13 cellular contexts compared by ENCODE assay signal in genomic region chr5:171978519-171978918, GRCh38. TPM values are rescaled to one million over a fixed set of nuclear protein-coding genes. Genes with fewer than 3 reads are reported as not detected.
DNase-seq lines count a peak whose midpoint lies in the region; ATAC-seq and TF ChIP-seq lines count a peak whose summit lies in the region.
"Had no signal": no experiment of that assay in that cellular context is flagged by ENCODE, and none has a peak within 500 bp of the region (broad histone marks: within the 10 kb centered on the region; RNA-seq: fewer than 3 reads in every experiment).

No MANE protein-coding gene starts in this region.

- peak overlapping the region; percentile 43; the same call in 2 of the 3 replicates for H3K4me3 Mint-ChIP-seq in GM23338
- H3K4me3 Mint-ChIP-seq in nephron progenitor cell, result peak overlapping the region; percentile 65
- no peak overlapping the region for H3K4me3 Mint-ChIP-seq in naive thymus-derived CD4-positive, alpha-beta T cell
- H3K4me3 Mint-ChIP-seq: dendritic cell treated with granulocyte-macrophage colony-stimulating factor and Interleukin-4, amounts not matched to agents 40 ng/mL and 50 ng/mL, for 4 days had no signal

- H3K9me2 ChIP-seq in GM23338 (ENCODE audit: insufficient read depth) (no peaks in the 10 kb centered on the region), GM23248 (ENCODE audit: insufficient read depth) (no peaks in the 10 kb centered on the region)

- H3K9me3 Mint-ChIP-seq in GM23338 (peaks cover 27% of the 10 kb centered on the region), nephron progenitor cell (peaks cover 39% of the 10 kb centered on the region)
- H3K9me3 Mint-ChIP-seq in naive thymus-derived CD4-positive, alpha-beta T cell, result peaks cover 0 to 39% (median 17%) of the 10 kb centered on the region in 11 donors

- H3K4me1 ChIP-seq in GM23338 (ENCODE audit: insufficient read depth) (peaks cover 75% of the 10 kb centered on the region), GM23248 (ENCODE audit: insufficient read depth) (0 out of 2 replicates have a peak, but pooled peaks cover 10% of the 10 kb centered on the region)
- peaks cover 0 to 11% of the 10 kb centered on the region in 2 donors for H3K4me1 ChIP-seq in naive thymus-derived CD4-positive, alpha-beta T cell (ENCODE audit: control insufficient read depth in 2 of 2, insufficient read depth in 2 of 2, low read length in 2 of 2)

- H3K27ac ChIP-seq in GM23338 (ENCODE audit: low read depth), result peak overlapping the region; percentile 93
- H3K27ac ChIP-seq in GM23248, result no peak overlapping the region
- no peak overlapping the region for H3K27ac ChIP-seq in naive thymus-derived CD4-positive, alpha-beta T cell (ENCODE audit: low read depth, low read length)

- H4K20me1 ChIP-seq in GM23338 (replicated peaks; ENCODE audit: insufficient read depth) (peaks cover 38% of the 10 kb centered on the region), GM23248 (ENCODE audit: insufficient read depth) (peaks cover 37% of the 10 kb centered on the region)

- peak overlapping the region; percentile 61 for H3K4me2 ChIP-seq in GM23338
- H3K4me2 ChIP-seq in GM23248 (ENCODE audit: unreplicated experiment), result no peak overlapping the region

- H3K36me3 ChIP-seq in GM23338 (ENCODE audit: insufficient read depth) (no peaks in the 10 kb centered on the region), GM23248 (ENCODE audit: low read depth) (0 out of 2 replicates have a peak, but pooled peaks cover 10% of the 10 kb centered on the region)
- no peaks in the 10 kb centered on the region for H3K36me3 ChIP-seq in naive thymus-derived CD4-positive, alpha-beta T cell (ENCODE audit: control insufficient read depth in 2 of 3, insufficient read depth in 3 of 3, low read length in 3 of 3)
- H3K36me3 ChIP-seq: pancreas had no signal

- H3K79me2 ChIP-seq in GM23338 (replicated peaks; ENCODE audit: insufficient read depth) (peaks cover 98% of the 10 kb centered on the region), GM23248 (ENCODE audit: insufficient read depth) (peaks cover 100% of the 10 kb centered on the region)

- CTCF ChIA-PET in naive thymus-derived CD4-positive, alpha-beta T cell (lab: Charles Lee), result no interaction called here

- WGBS in GM23248 (ENCODE audit: low coverage in 1 of 2, low lambda C conversion rate in 2 of 2, missing lambda C conversion rate in 2 of 2), 2 experiments, result 90% methylated on average over 4 of the region's 4 CpGs

- H2AFZ ChIP-seq in GM23338 (no peak overlapping the region), GM23248 (no peak overlapping the region)

- peaks cover 67% of the 10 kb centered on the region for H3K4me1 Mint-ChIP-seq in GM23338
- peaks cover 43% of the 10 kb centered on the region for H3K4me1 Mint-ChIP-seq in nephron progenitor cell
- H3K4me1 Mint-ChIP-seq in naive thymus-derived CD4-positive, alpha-beta T cell, result peaks cover 17 to 57% (median 48%) of the 10 kb centered on the region in 7 donors

- H3K27me3 ChIP-seq in GM23338 (ENCODE audit: insufficient read depth), result no peaks in the 10 kb centered on the region
- H3K27me3 ChIP-seq in GM23248 (replicated peaks; ENCODE audit: insufficient read depth), result no peaks in the 10 kb centered on the region
- no peaks in the 10 kb centered on the region for H3K27me3 ChIP-seq in naive thymus-derived CD4-positive, alpha-beta T cell (ENCODE audit: control insufficient read depth in 2 of 2, insufficient read depth in 2 of 2, low read length in 2 of 2)
- H3K27me3 ChIP-seq: pancreas had no signal

- H3F3A ChIP-seq in GM23338 (replicated peaks; ENCODE audit: low read depth) (no peaks in the 10 kb centered on the region; the same call in 1 of the 2 replicates), GM23248 (ENCODE audit: insufficient read depth) (peaks cover 4% of the 10 kb centered on the region; the same call in 1 of the 2 replicates)

- H3K27ac Mint-ChIP-seq in GM23338, result peak overlapping the region; percentile 95
- H3K27ac Mint-ChIP-seq in nephron progenitor cell, result peak overlapping the region; percentile 71
- H3K27ac Mint-ChIP-seq in naive thymus-derived CD4-positive, alpha-beta T cell, result no peak overlapping the region

- ATAC-seq in GM18867 (IDR thresholded peaks at IDR 0.05; ENCODE audit: unreplicated experiment), result peak; percentile 58
- peak; percentile 13 for ATAC-seq in GM23338
- no peak for ATAC-seq in naive thymus-derived CD4-positive, alpha-beta T cell
- ATAC-seq: pancreas had no signal

- peaks cover 37% of the 10 kb centered on the region for H3K36me3 Mint-ChIP-seq in GM23338 (ENCODE audit: low read depth)
- peaks cover 70% of the 10 kb centered on the region for H3K36me3 Mint-ChIP-seq in nephron progenitor cell (ENCODE audit: low read depth)
- peaks cover 0 to 54% (median 38%) of the 10 kb centered on the region in 5 donors for H3K36me3 Mint-ChIP-seq in naive thymus-derived CD4-positive, alpha-beta T cell

- H3K27me3 Mint-ChIP-seq in GM23338 (ENCODE audit: insufficient read depth, low read depth, poor library complexity), result peaks cover 5% of the 10 kb centered on the region
- H3K27me3 Mint-ChIP-seq in nephron progenitor cell (ENCODE audit: low read depth, poor library complexity), result no peaks in the 10 kb centered on the region
- no peaks in the 10 kb centered on the region for H3K27me3 Mint-ChIP-seq in naive thymus-derived CD4-positive, alpha-beta T cell
- H3K27me3 Mint-ChIP-seq: dendritic cell treated with granulocyte-macrophage colony-stimulating factor and Interleukin-4, amounts not matched to agents 40 ng/mL and 50 ng/mL, for 4 days had no signal

- TF ChIP-seq CTCF in GM23338 (conservative IDR thresholded peaks at IDR 0.05; ENCODE audit: low read depth in 2 of 2) (no peak), nephron progenitor cell (IDR thresholded peaks at IDR 0.05) (no peak)

- H3K9me3 ChIP-seq in GM23248 (ENCODE audit: low read depth), result no peaks in the 10 kb centered on the region
- peaks cover 0 to 16% (median 0%) of the 10 kb centered on the region in 3 experiments for H3K9me3 ChIP-seq in naive thymus-derived CD4-positive, alpha-beta T cell (ENCODE audit: control insufficient read depth in 2 of 3, low read length in 3 of 3)
- H3K9me3 ChIP-seq: pancreas had no signal

- peak; percentile 44 for DNase-seq in GM23338 (ENCODE audit: low spot score)
- peak; percentile 59 for DNase-seq in KBM-7
- no peak for DNase-seq in nephron progenitor cell
- DNase-seq in GM23248, result no peak
- DNase-seq in stimulated activated CD4-positive, alpha-beta T cell treated with anti-CD3 and anti-CD28 coated beads, Interleukin-4, amount 100 ng/mL, for 4 hours, result no peak
- DNase-seq in naive thymus-derived CD4-positive, alpha-beta T cell, result no peak
- DNase-seq: activated CD4-positive, alpha-beta T cell treated with anti-CD3 and anti-CD28 coated beads, Interleukin-2, amount 50 U/mL, for 4 hours; glutamatergic neuron; HCEC 1CT; pancreas; stimulated activated naive CD4-positive, alpha-beta T cell treated with Interleukin-2 at 50 U/mL for 16 hours had no signal

- intact Hi-C loops in naive thymus-derived CD4-positive, alpha-beta T cell (cut with micrococcal nuclease), result no loop called here

- H3K4me3 ChIP-seq in GM23338 (peak overlapping the region; percentile 31), GM23248 (no peak overlapping the region)
- H3K4me3 ChIP-seq in naive thymus-derived CD4-positive, alpha-beta T cell (ENCODE audit: low read length), result no peak overlapping the region
- H3K4me3 ChIP-seq: pancreas had no signal

- no peak overlapping the region for H3K9ac ChIP-seq in GM23248

- POLR2A ChIA-PET in naive thymus-derived CD4-positive, alpha-beta T cell (lab: Charles Lee), result no interaction called here

- in situ Hi-C loops in KBM-7 (cut with MboI; ENCODE audit: low pct_unique_long_range_greater_than_20kb, low sequenced_read_pairs), result no loop called here
- in situ Hi-C loops in GM23248 (cut with MboI), result no loop called here

TF ChIP-seq in GM23338, 12 proteins besides CTCF, POLR2A, EP300 and RAD21 (continues in another document):
- TF ChIP-seq REST (IDR thresholded peaks at IDR 0.05; ENCODE audit: unreplicated experiment), result no peak
- TF ChIP-seq ETS1 (IDR thresholded peaks at IDR 0.05), result no peak
- no peak for TF ChIP-seq EZH2 (IDR thresholded peaks at IDR 0.05; ENCODE audit: low read depth, unreplicated experiment)

RNA-seq across cellular contexts. Expression of gene FBXW11, which starts 27.9 kb away (rescaled TPM):
- 88.0 and 102 TPM in 2 replicates for total RNA-seq in GM23338 (2014; rRNA removed; shearing (Covaris generic))
- 45.0 and 49.1 TPM in 2 replicates for polyA plus RNA-seq in GM23338 (2016; fragmentation: Nextera tagmentation; extraction: Ambion mirVana)
- total RNA-seq in GM23248 (2014; rRNA removed; shearing (Covaris generic)), result 78.0 TPM in 2 replicates
- 28.9 and 30.6 TPM in 2 replicates for polyA plus RNA-seq in GM23248 (2016; fragmentation: Nextera tagmentation; extraction: Ambion mirVana)
- 10 to 100 TPM; 29.1 to 40.7 (median 33.6) TPM for total RNA-seq in naive thymus-derived CD4-positive, alpha-beta T cell
- 10 to 100 TPM; 15.0 to 21.5 TPM for polyA plus RNA-seq in naive thymus-derived CD4-positive, alpha-beta T cell

Comparison
In these comparisons a context has a peak if more than half of its experiments do, and no peak if none do; other contexts are left out.
1. DNase-seq: peak in GM23338 (single experiment) and KBM-7 (single experiment); none in nephron progenitor cell (single experiment), GM23248 (single experiment), stimulated activated CD4-positive, alpha-beta T cell treated with anti-CD3 and anti-CD28 coated beads, Interleukin-4, amount 100 ng/mL, for 4 hours (0 of 2) and naive thymus-derived CD4-positive, alpha-beta T cell (0 of 9).
2. H3K27ac Mint-ChIP-seq: peak in GM23338 (single experiment) and nephron progenitor cell (single experiment); none in naive thymus-derived CD4-positive, alpha-beta T cell (0 of 9).
3. H3K4me3 Mint-ChIP-seq: peak in GM23338 (single experiment) and nephron progenitor cell (single experiment); none in naive thymus-derived CD4-positive, alpha-beta T cell (0 of 10).